ENCODE assay signal across 1 cellular context in genomic region chr10:72049472-72049871, GRCh38.
TF ChIP-seq lines count a peak whose summit lies in the region.

No MANE protein-coding gene starts in this region.

TF ChIP-seq in K562, 482 proteins besides CTCF, POLR2A, EP300 and RAD21:
- 0 out of 4 replicates have a peak, but pooled peaks of 1 of the 2 experiments have one; percentile 37 for TF ChIP-seq MLLT1 (IDR thresholded peaks at IDR 0.05)
- peak; percentile 59; the same call in 1 of the 2 replicates for TF ChIP-seq TRIM28 (IDR thresholded peaks at IDR 0.05)
- peak; percentile 97 for TF ChIP-seq ZNF324 (CRISPR knock-in tag; IDR thresholded peaks at IDR 0.05)
- TF ChIP-seq NR2C1 (IDR thresholded peaks at IDR 0.05) = no peak
- no peak for TF ChIP-seq NR2C1 (tag; IDR thresholded peaks at IDR 0.05)
- no peak for TF ChIP-seq PRPF4 (IDR thresholded peaks at IDR 0.05; ENCODE audit: insufficient read depth, low read depth, low read length, poor library complexity, severe bottlenecking)
- 0 out of 4 replicates have a peak, but pooled peaks of 1 of the 2 experiments have one; percentile 33 for TF ChIP-seq TRIM24 (IDR thresholded peaks at IDR 0.05)
- no peak for TF ChIP-seq PHF21A (IDR thresholded peaks at IDR 0.05; ENCODE audit: borderline replicate concordance, low read depth)
- TF ChIP-seq CBX3 (IDR thresholded peaks at IDR 0.05; ENCODE audit: borderline replicate concordance in 1 of 2, low read length in 2 of 2) = peak in 1 of 2 experiments; percentile 49; a peak in 1 of 3 replicates
- TF ChIP-seq CBX5 (IDR thresholded peaks at IDR 0.05; ENCODE audit: borderline replicate concordance, low read depth) = peak; percentile 82; the same call in 1 of the 2 replicates
- TF ChIP-seq CBX1 (IDR thresholded peaks at IDR 0.05; ENCODE audit: low read depth) = peak; percentile 61; the same call in 1 of the 2 replicates
